ENCODE assay signal across 30 cellular contexts in genomic region chr3:132198601-132199000, GRCh38.
"Had no signal": no experiment of that assay in that cellular context is flagged by ENCODE, and none has a peak within 500 bp of the region (broad histone marks: within the 10 kb centered on the region; RNA-seq: fewer than 3 reads in every experiment).

No MANE protein-coding gene starts in this region.

- H3K36me3 Mint-ChIP-seq: activated naive CD4-positive, alpha-beta T cell treated with anti-CD3 and anti-CD28 coated beads, Interleukin-2, amount 50 U/mL, for 72 hours had no signal

- H3K27me3 ChIP-seq: adrenal gland, body of pancreas, breast epithelium, SJCRH30 had no signal

- H3K36me3 ChIP-seq: adrenal gland, breast epithelium, SJCRH30, WERI-Rb-1 had no signal

- H3K4me1 ChIP-seq: body of pancreas, breast epithelium, SJCRH30 had no signal

- H3K9me3 ChIP-seq: adrenal gland, body of pancreas, breast epithelium, SJCRH30 had no signal

- H3K27ac ChIP-seq: adrenal gland, body of pancreas, breast epithelium, SJCRH30, SK-N-MC, WERI-Rb-1 had no signal

- H3K9me3 Mint-ChIP-seq: activated naive CD4-positive, alpha-beta T cell treated with anti-CD3 and anti-CD28 coated beads for 36 hours; activated naive CD4-positive, alpha-beta T cell treated with anti-CD3 and anti-CD28 coated beads, Interleukin-2, amount 50 U/mL, for 72 hours; activated T-cell treated with anti-CD3 and anti-CD28 coated beads, Interleukin-2, amount 50 U/mL, for 24 hours; activated T-helper 2 cell treated with anti-CD3 and anti-CD28 coated beads, Interferon-gamma antibody, Interleukin-2, Interleukin-4, amounts not matched to agents 10 μg/mL and 5 μg/mL and 100 μg/mL, durations not matched to agents 14 hours and 24 hours and 36 hours had no signal

- DNase-seq: activated CD4-positive, alpha-beta T cell treated with anti-CD3 and anti-CD28 coated beads for 1 hour; activated CD4-positive, alpha-beta T cell treated with anti-CD3 and anti-CD28 coated beads for 48 hours; activated CD4-positive, alpha-beta T cell treated with anti-CD3 and anti-CD28 coated beads, Interleukin-2, amount 50 U/mL, for 4 hours; activated CD4-positive, CD25-positive, alpha-beta regulatory T cell; activated CD8-positive, alpha-beta T cell treated with anti-CD3 and anti-CD28 coated beads, Interleukin-2, amount 10 ng/mL, durations not matched to agents 7 days and 5 days; activated gamma-delta T cell; activated naive CD4-positive, alpha-beta T cell treated with anti-CD3 and anti-CD28 coated beads for 36 hours; activated T-cell treated with anti-CD3 and anti-CD28 coated beads, Interleukin-2, amount 50 U/mL, for 24 hours; adrenal gland; body of pancreas; Kasumi-1; KG1; MM.1S; NCI-H1092 treated with DMSO at 0.1 percent for 48 hours; NCI-H1417; NCI-H146; NCI-H187; NCI-H2029 treated with DMSO at 0.1 percent for 48 hours; NCI-H2107; NCI-H226; NCI-H446 treated with DMSO at 0.1 percent for 48 hours; NCI-H524; SHP77; SJCRH30; T1000; WERI-Rb-1 had no signal

- H3K27ac Mint-ChIP-seq: activated CD8-positive, alpha-beta T cell treated with anti-CD3 and anti-CD28 coated beads, Interleukin-2, amount 10 ng/mL, durations not matched to agents 7 days and 5 days; activated naive CD4-positive, alpha-beta T cell treated with anti-CD3 and anti-CD28 coated beads for 36 hours; activated naive CD4-positive, alpha-beta T cell treated with anti-CD3 and anti-CD28 coated beads, Interleukin-2, amount 50 U/mL, for 72 hours; activated T-cell treated with anti-CD3 and anti-CD28 coated beads, Interleukin-2, amount 50 U/mL, for 24 hours; activated T-helper 2 cell treated with anti-CD3 and anti-CD28 coated beads, Interferon-gamma antibody, Interleukin-2, Interleukin-4, amounts not matched to agents 10 μg/mL and 5 μg/mL and 100 μg/mL, durations not matched to agents 14 hours and 24 hours and 36 hours had no signal

- H3K4me3 ChIP-seq: adrenal gland, body of pancreas, breast epithelium, SJCRH30, SK-N-MC had no signal

- H3K4me3 Mint-ChIP-seq: activated CD8-positive, alpha-beta T cell treated with anti-CD3 and anti-CD28 coated beads, Interleukin-2, amount 10 ng/mL, durations not matched to agents 7 days and 5 days; activated naive CD4-positive, alpha-beta T cell treated with anti-CD3 and anti-CD28 coated beads for 36 hours; activated T-cell treated with anti-CD3 and anti-CD28 coated beads, Interleukin-2, amount 50 U/mL, for 24 hours had no signal
